24 cellular contexts compared by ENCODE assay signal in the genomic region with DNA sequence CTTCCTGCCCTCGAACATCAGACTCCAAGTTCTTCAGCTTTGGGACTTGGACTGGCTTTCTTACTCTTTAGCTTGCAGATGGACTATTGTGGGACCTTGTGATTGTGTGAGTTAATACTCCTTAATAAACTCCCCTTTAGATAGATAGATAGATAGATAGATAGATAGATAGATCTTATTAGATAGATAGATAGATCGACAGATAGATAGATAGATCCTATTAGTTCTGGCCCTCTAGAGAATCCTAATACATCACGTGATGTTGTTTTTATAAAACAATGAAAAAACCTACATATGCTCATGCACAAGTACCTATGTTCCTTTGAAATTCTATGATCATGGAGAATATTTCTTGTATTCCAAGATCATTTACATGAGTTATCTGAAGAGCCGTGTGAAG. TPM values are rescaled to one million over a fixed set of nuclear protein-coding genes. Genes with fewer than 3 reads are reported as not detected.
"Had no signal": no experiment of that assay in that cellular context is flagged by ENCODE, and none has a peak within 500 bp of the region (broad histone marks: within the 10 kb centered on the region; RNA-seq: fewer than 3 reads in every experiment).

No MANE protein-coding gene starts in this region.

- H3K27ac Mint-ChIP-seq: activated naive CD8-positive, alpha-beta T cell treated with anti-CD3 and anti-CD28 coated beads for 36 hours had no signal

- H3K9ac ChIP-seq: SK-N-SH had no signal

- H3K27me3 Mint-ChIP-seq: activated CD4-positive, alpha-beta T cell treated with anti-CD3 and anti-CD28 coated beads for 36 hours; activated naive CD8-positive, alpha-beta T cell treated with anti-CD3 and anti-CD28 coated beads for 36 hours had no signal

- ATAC-seq: activated CD4-positive, alpha-beta T cell treated with anti-CD3 and anti-CD28 coated beads for 36 hours; activated CD8-positive, alpha-beta T cell treated with anti-CD3 and anti-CD28 coated beads, Interleukin-2, amount 10 ng/mL, durations not matched to agents 7 days and 5 days; HepG2 had no signal

- H3K27me3 ChIP-seq: breast epithelium, MG63, Peyer's patch had no signal

- H3K4me3 Mint-ChIP-seq: activated CD4-positive, alpha-beta T cell treated with anti-CD3 and anti-CD28 coated beads for 36 hours; activated CD8-positive, alpha-beta T cell treated with anti-CD3 and anti-CD28 coated beads, Interleukin-2, amount 10 ng/mL, durations not matched to agents 7 days and 5 days; activated naive CD8-positive, alpha-beta T cell treated with anti-CD3 and anti-CD28 coated beads for 36 hours had no signal

- H3K4me1 ChIP-seq: breast epithelium, Peyer's patch, SJCRH30 had no signal

- H3K36me3 ChIP-seq: breast epithelium, MG63, Peyer's patch, SJCRH30, WERI-Rb-1 had no signal

- H3K9me3 Mint-ChIP-seq: activated naive CD8-positive, alpha-beta T cell treated with anti-CD3 and anti-CD28 coated beads for 36 hours had no signal

- H3K36me3 Mint-ChIP-seq: activated naive CD8-positive, alpha-beta T cell treated with anti-CD3 and anti-CD28 coated beads for 36 hours had no signal

- H3K4me3 ChIP-seq: breast epithelium, MG63, Peyer's patch, SJCRH30 had no signal

- H3K4me2 ChIP-seq: SK-N-SH had no signal

- H3K27ac ChIP-seq: breast epithelium, Peyer's patch, RWPE1, SJCRH30, WERI-Rb-1 had no signal

- DNase-seq: activated CD4-positive, alpha-beta T cell treated with anti-CD3 and anti-CD28 coated beads for 36 hours; activated CD4-positive, alpha-beta T cell treated with anti-CD3 and anti-CD28 coated beads, Interleukin-2, amount 50 U/mL, for 4 hours; activated CD8-positive, alpha-beta T cell treated with anti-CD3 and anti-CD28 coated beads, Interleukin-2, amount 10 ng/mL, durations not matched to agents 7 days and 5 days; activated naive CD8-positive, alpha-beta T cell treated with anti-CD3 and anti-CD28 coated beads for 36 hours; activated T-cell treated with anti-CD3 and anti-CD28 coated beads, Interleukin-2, amount 50 U/mL, for 48 hours; aorta; caudate nucleus; MG63; MV-4-11; NCI-H1092 treated with DMSO at 0.1 percent for 48 hours; NCI-H1436; NCI-H1694 treated with DMSO at 0.1 percent for 48 hours; NCI-H2029 treated with DMSO at 0.1 percent for 48 hours; NCI-H345; NCI-H510A; NCI-H69; Peyer's patch; Right ventricle myocardium superior; SJCRH30; SK-N-SH; WERI-Rb-1 had no signal

RNA-seq across cellular contexts. Expression of gene APOBEC3H, which starts 23.9 kb away (rescaled TPM):
- polyA plus RNA-seq: aorta had no signal

RNA-seq across cellular contexts. Expression of gene APOBEC3G, which starts 43.9 kb away (rescaled TPM):
- polyA plus RNA-seq: SK-N-SH had no signal
